ENCODE assay signal across 15 cellular contexts in genomic region chr5:178142642-178143041, GRCh38. TPM values are rescaled to one million over a fixed set of nuclear protein-coding genes. Genes with fewer than 3 reads are reported as not detected.
DNase-seq lines count a peak whose midpoint lies in the region; ATAC-seq and TF ChIP-seq lines count a peak whose summit lies in the region.
"Had no signal": no experiment of that assay in that cellular context is flagged by ENCODE, and none has a peak within 500 bp of the region (broad histone marks: within the 10 kb centered on the region; RNA-seq: fewer than 3 reads in every experiment).

No MANE protein-coding gene starts in this region.

- intact Hi-C loops in MCF 10A (cut with micrococcal nuclease): no loop called here

- peaks cover 91% of the 10 kb centered on the region for H3K36me3 Mint-ChIP-seq in activated T-cell treated with anti-CD3 and anti-CD28 coated beads, Interleukin-2, amount 50 U/mL, for 24 hours (ENCODE audit: low read depth)
- H3K36me3 Mint-ChIP-seq in T-helper 17 cell (ENCODE audit: low read depth) (peaks cover 2% of the 10 kb centered on the region), endothelial cell (ENCODE audit: low read depth, unreplicated experiment) (peaks cover 43% of the 10 kb centered on the region), MCF 10A (ENCODE audit: insufficient read depth, unreplicated experiment) (peaks cover 88% of the 10 kb centered on the region)
- peaks cover 27 to 51% of the 10 kb centered on the region in 2 donors for H3K36me3 Mint-ChIP-seq in stimulated activated naive B cell treated with anti-CD40 and anti-IgM and Interleukin-4, amounts not matched to agents 10 μg/mL and 1 μg/mL and 100 μg/mL, for 72 hours

- no peak for ATAC-seq in T-helper 17 cell
- ATAC-seq in stimulated activated naive B cell treated with anti-CD40 and anti-IgM and Interleukin-4, amounts not matched to agents 10 μg/mL and 1 μg/mL and 100 μg/mL, for 72 hours (replicated peaks): no peak
- ATAC-seq: A549 had no signal

- no peak overlapping the region for H3K4me3 Mint-ChIP-seq in activated T-cell treated with anti-CD3 and anti-CD28 coated beads, Interleukin-2, amount 50 U/mL, for 24 hours
- H3K4me3 Mint-ChIP-seq in T-helper 17 cell: no peak overlapping the region
- H3K4me3 Mint-ChIP-seq in endothelial cell (ENCODE audit: unreplicated experiment): no peak overlapping the region
- H3K4me3 Mint-ChIP-seq in stimulated activated naive B cell treated with anti-CD40 and anti-IgM and Interleukin-4, amounts not matched to agents 10 μg/mL and 1 μg/mL and 100 μg/mL, for 72 hours: no peak overlapping the region
- H3K4me3 Mint-ChIP-seq in MCF 10A (ENCODE audit: unreplicated experiment): no peak overlapping the region
- H3K4me3 Mint-ChIP-seq: CD14-positive monocyte; CD4-positive, alpha-beta memory T cell had no signal

- CTCF ChIA-PET in MCF 10A (lab: Yijun Ruan, JAX): interaction anchor here (0.5 to 12.4 kb wide), 5 partner anchors 9 to 225 kb away, joined by 3 to 286 read pairs (median 34); partner anchors contain the start of genes NHP2 and RMND5B

- no peaks in the 10 kb centered on the region for H3K9me3 ChIP-seq in T-helper 17 cell (ENCODE audit: control insufficient read depth, low read length, poor library complexity, severe bottlenecking)
- H3K9me3 ChIP-seq: A549 had no signal

- no TSS peak for BruUV-seq in MCF 10A (replicated peaks; lab: Mats Ljungman, UMichigan)

- H3K27ac Mint-ChIP-seq in activated T-cell treated with anti-CD3 and anti-CD28 coated beads, Interleukin-2, amount 50 U/mL, for 24 hours: peak overlapping the region; percentile 37
- H3K27ac Mint-ChIP-seq in T-helper 17 cell (peak overlapping the region; percentile 6), endothelial cell (ENCODE audit: unreplicated experiment) (peak overlapping the region; percentile 57), MCF 10A (ENCODE audit: low read depth, unreplicated experiment) (no peak overlapping the region)
- H3K27ac Mint-ChIP-seq in stimulated activated naive B cell treated with anti-CD40 and anti-IgM and Interleukin-4, amounts not matched to agents 10 μg/mL and 1 μg/mL and 100 μg/mL, for 72 hours: peak overlapping the region; percentile 20

- TF ChIP-seq CTCF in endothelial cell (IDR thresholded peaks at IDR 0.05; ENCODE audit: unreplicated experiment) (no peak), MCF 10A (IDR thresholded peaks at IDR 0.05; ENCODE audit: unreplicated experiment) (no peak)

- peaks cover 21% of the 10 kb centered on the region for H3K4me1 Mint-ChIP-seq in activated T-cell treated with anti-CD3 and anti-CD28 coated beads, Interleukin-2, amount 50 U/mL, for 24 hours (ENCODE audit: low read depth)
- H3K4me1 Mint-ChIP-seq in T-helper 17 cell: peaks cover 3% of the 10 kb centered on the region
- H3K4me1 Mint-ChIP-seq in endothelial cell (ENCODE audit: unreplicated experiment): no peaks in the 10 kb centered on the region
- H3K4me1 Mint-ChIP-seq in stimulated activated naive B cell treated with anti-CD40 and anti-IgM and Interleukin-4, amounts not matched to agents 10 μg/mL and 1 μg/mL and 100 μg/mL, for 72 hours: peaks cover 12 to 14% of the 10 kb centered on the region in 2 donors
- H3K4me1 Mint-ChIP-seq in MCF 10A (ENCODE audit: insufficient read depth, unreplicated experiment): peaks cover 20% of the 10 kb centered on the region
- H3K4me1 Mint-ChIP-seq: CD14-positive monocyte had no signal

- no peaks in the 10 kb centered on the region for H3K9me3 Mint-ChIP-seq in activated T-cell treated with anti-CD3 and anti-CD28 coated beads, Interleukin-2, amount 50 U/mL, for 24 hours
- no peaks in the 10 kb centered on the region for H3K9me3 Mint-ChIP-seq in endothelial cell (ENCODE audit: unreplicated experiment)
- no peaks in the 10 kb centered on the region for H3K9me3 Mint-ChIP-seq in stimulated activated naive B cell treated with anti-CD40 and anti-IgM and Interleukin-4, amounts not matched to agents 10 μg/mL and 1 μg/mL and 100 μg/mL, for 72 hours
- no peaks in the 10 kb centered on the region for H3K9me3 Mint-ChIP-seq in MCF 10A (ENCODE audit: unreplicated experiment)
- H3K9me3 Mint-ChIP-seq: CD14-positive monocyte; CD4-positive, alpha-beta memory T cell had no signal

- no peaks in the 10 kb centered on the region for H3K27me3 Mint-ChIP-seq in activated T-cell treated with anti-CD3 and anti-CD28 coated beads, Interleukin-2, amount 50 U/mL, for 24 hours
- H3K27me3 Mint-ChIP-seq in T-helper 17 cell (no peaks in the 10 kb centered on the region), endothelial cell (ENCODE audit: unreplicated experiment) (peaks cover 17% of the 10 kb centered on the region), MCF 10A (ENCODE audit: insufficient read depth, unreplicated experiment) (no peaks in the 10 kb centered on the region)
- no peaks in the 10 kb centered on the region for H3K27me3 Mint-ChIP-seq in stimulated activated naive B cell treated with anti-CD40 and anti-IgM and Interleukin-4, amounts not matched to agents 10 μg/mL and 1 μg/mL and 100 μg/mL, for 72 hours
- H3K27me3 Mint-ChIP-seq: CD4-positive, alpha-beta memory T cell had no signal

- POLR2A ChIA-PET in MCF 10A (lab: Yijun Ruan, JAX): interaction anchor here (0.9 to 9.3 kb wide), 4 partner anchors 9 to 65 kb away, joined by 3 to 123 read pairs (median 4); partner anchors contain the start of gene NHP2

- DNase-seq in activated T-cell treated with anti-CD3 and anti-CD28 coated beads, Interleukin-2, amount 50 U/mL, for 24 hours: no peak
- no peak for DNase-seq in activated T-cell treated with anti-CD3 and anti-CD28 coated beads, Interleukin-2, amount 50 U/mL, for 1 hour
- DNase-seq in T-helper 17 cell: no peak
- DNase-seq in endothelial cell (ENCODE audit: low spot score): no peak
- DNase-seq in stimulated activated naive B cell treated with anti-CD40 and anti-IgM and Interleukin-4, amounts not matched to agents 10 μg/mL and 1 μg/mL and 100 μg/mL, for 72 hours: no peak
- no peak for DNase-seq in C1 segment of cervical spinal cord (lab: John Stamatoyannopoulos, UW)
- no peak for DNase-seq in dermis blood vessel endothelial cell
- DNase-seq in MCF 10A (ENCODE audit: unreplicated experiment): no peak
- DNase-seq: AML-193; CD4-positive, alpha-beta memory T cell; DMS79 treated with DMSO at 0.1 percent for 48 hours; GOT3; H7 had no signal

RNA-seq across cellular contexts. Expression of gene NHP2, which starts 11.0 kb away (rescaled TPM):
- 10 to 100 TPM; 62.2 to 62.4 TPM for total RNA-seq in T-helper 17 cell
- 84.7 TPM for total RNA-seq in endothelial cell (ENCODE audit: unreplicated experiment)
- 148 and 175 TPM in 2 replicates for total RNA-seq in dermis blood vessel endothelial cell
- total RNA-seq in MCF 10A (2022): 322 and 327 TPM in 2 replicates

RNA-seq across cellular contexts. Expression of gene RMND5B, which starts 11.8 kb away (rescaled TPM):
- total RNA-seq in T-helper 17 cell: 10 to 100 TPM; 14.7 to 15.3 TPM
- total RNA-seq in endothelial cell (ENCODE audit: unreplicated experiment): 70.4 TPM
- total RNA-seq in dermis blood vessel endothelial cell: 42.7 and 51.3 TPM in 2 replicates
- 53.0 and 56.5 TPM in 2 replicates for total RNA-seq in MCF 10A (2022)

RNA-seq across cellular contexts. Expression of gene N4BP3, which starts 29.3 kb away (rescaled TPM):
- 1 to 10 TPM; 8.5 to 9.0 TPM for total RNA-seq in T-helper 17 cell
- total RNA-seq in endothelial cell (ENCODE audit: unreplicated experiment): 107 TPM
- 43.9 and 49.4 TPM in 2 replicates for total RNA-seq in dermis blood vessel endothelial cell
- total RNA-seq in MCF 10A (2022): 0.33 and 0.56 TPM in 2 replicates

RNA-seq across cellular contexts. Expression of gene GMCL2, which starts 44.5 kb away (rescaled TPM):
- total RNA-seq in T-helper 17 cell (not detected), endothelial cell (ENCODE audit: unreplicated experiment) (not detected), dermis blood vessel endothelial cell (not detected in 2 replicates), MCF 10A (2022) (not detected in 2 replicates)
- total RNA-seq: CD4-positive, alpha-beta memory T cell; H7 had no signal
